24 cellular contexts compared by ENCODE assay signal in the genomic region with DNA sequence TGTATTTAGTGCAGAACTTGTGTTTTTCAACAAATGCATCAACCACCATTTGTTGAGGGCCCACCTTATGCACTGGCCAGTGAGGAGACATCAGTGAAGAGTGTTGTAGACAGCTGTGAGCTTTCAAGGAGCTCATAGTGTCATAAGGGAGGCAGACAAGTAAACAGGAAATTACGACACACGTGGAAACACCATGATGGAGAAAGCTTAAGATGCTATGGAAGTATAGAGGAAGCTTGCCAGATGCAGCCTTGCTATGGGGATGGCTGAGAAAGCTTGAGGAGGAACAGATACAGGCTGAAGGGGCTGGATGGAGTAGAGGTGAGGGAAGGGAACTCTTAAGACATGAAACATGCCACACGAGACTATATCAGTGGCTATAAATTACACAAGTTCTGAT. TPM values are rescaled to one million over a fixed set of nuclear protein-coding genes. Genes with fewer than 3 reads are reported as not detected.
DNase-seq lines count a peak whose midpoint lies in the region; ATAC-seq, FAIRE-seq and TF ChIP-seq lines count a peak whose summit lies in the region.
"Had no signal": no experiment of that assay in that cellular context is flagged by ENCODE, and none has a peak within 500 bp of the region (broad histone marks: within the 10 kb centered on the region; RNA-seq: fewer than 3 reads in every experiment).

No MANE protein-coding gene starts in this region.

- no TSS peak for BruUV-seq in GM12878 (replicated peaks; lab: Mats Ljungman, UMichigan)

- CTCF ChIA-PET in GM12878 (lab: Yijun Ruan, JAX), result no interaction called here

- no peaks in the 10 kb centered on the region for H3K9me3 ChIP-seq in GM12878 (replicated peaks; ENCODE audit: control insufficient read depth, insufficient read depth, low read length)

- H2AFZ ChIP-seq in GM12878 (ENCODE audit: control insufficient read depth, low read depth, low read length), result no peak overlapping the region

- intact Hi-C loops in GM12878 (cut with micrococcal nuclease; ENCODE audit: unreplicated experiment), result no loop called here

- RAD21 ChIA-PET in GM12878 (lab: Charles Lee; ENCODE audit: unreplicated experiment), result no interaction called here

- no peaks in the 10 kb centered on the region for H3K79me2 ChIP-seq in GM12878 (ENCODE audit: control insufficient read depth, insufficient read depth, low read length)

- peaks cover 9% of the 10 kb centered on the region for H3K36me3 Mint-ChIP-seq in glutamatergic neuron (ENCODE audit: unreplicated experiment)
- no peaks in the 10 kb centered on the region for H3K36me3 Mint-ChIP-seq in activated T-helper 17 cell treated with anti-CD3 and anti-CD28 coated beads, Interleukin-2, amount 50 U/mL, for 72 hours (ENCODE audit: low read depth)

- POLR2A ChIA-PET in GM12878 (lab: Charles Lee), result no interaction called here

- H3K9ac ChIP-seq in GM12878 (ENCODE audit: control insufficient read depth, insufficient read depth, low read length), result no peak overlapping the region

- no peak for TF ChIP-seq CTCF in GM12878 (IDR thresholded peaks at IDR 0.05 in 2 of 3, conservative IDR thresholded peaks at IDR 0.05 in 1 of 3; ENCODE audit: control insufficient read depth in 2 of 3, extremely low read depth in 1 of 3, insufficient read depth in 1 of 3, low read depth in 3 of 3, low read length in 3 of 3)
- TF ChIP-seq CTCF in glutamatergic neuron (IDR thresholded peaks at IDR 0.05; ENCODE audit: partially characterized antibody, unreplicated experiment), result no peak

- FAIRE-seq in GM12878 (lab: Jason Lieb, UNC), result no peak
- FAIRE-seq: endothelial cell of umbilical vein, kidney had no signal

- no peaks in the 10 kb centered on the region for H3K27me3 ChIP-seq in GM12878 (replicated peaks in 1 of 2; ENCODE audit: control insufficient read depth in 2 of 2, insufficient read depth in 2 of 2, low read length in 1 of 2)

- WGBS in GM12878 (ENCODE audit: insufficient coverage, insufficient replicate concordance, low lambda C conversion rate, missing lambda C conversion rate), result 0% methylated on average over 3 of the region's 3 CpGs

- SMC1A ChIA-PET in GM12878 (lab: Charles Lee; ENCODE audit: uncharacterized antibody, unreplicated experiment), result interaction anchor here (1.0 to 1.6 kb wide), 3 partner anchors 31 to 142 kb away, joined by 3 to 4 read pairs (median 3); no protein-coding TSS in a partner anchor

- DNase-seq in AG08395 (ENCODE audit: low spot score) (peak; percentile 10), H4 (ENCODE audit: low spot score) (peak; percentile 20), GM12878 (ENCODE audit: low read depth, low spot score) (no peak), glutamatergic neuron (no peak)
- DNase-seq in activated CD4-positive, alpha-beta T cell treated with anti-CD3 and anti-CD28 coated beads for 1 hour, result no peak
- DNase-seq: activated CD4-positive, alpha-beta T cell treated with anti-CD3 and anti-CD28 coated beads, Interleukin-2, amount 10 ng/mL, durations not matched to agents 24 days and 14 days; activated naive CD4-positive, alpha-beta T cell treated with anti-CD3 and anti-CD28 coated beads, Interleukin-2, amount 50 U/mL, for 16 hours; AML-193; aorta; central memory CD4-positive, alpha-beta T cell; DND-41; dorsolateral prefrontal cortex; KG1; kidney; NCI-H187 treated with DMSO at 0.1 percent for 48 hours; NCI-H345; SHP77; stimulated activated CD4-positive, alpha-beta T cell treated with anti-CD3 and anti-CD28 coated beads, Interleukin-1b, Interleukin-23, amount 100 ng/mL, for 48 hours had no signal

- H3K27ac ChIP-seq in GM12878 (ENCODE audit: control insufficient read depth, insufficient read depth), result no peak overlapping the region
- H3K27ac ChIP-seq: dorsolateral prefrontal cortex, skin epidermis had no signal

- H4K20me1 ChIP-seq in GM12878 (ENCODE audit: control insufficient read depth, insufficient read depth), result no peaks in the 10 kb centered on the region

- H3K4me2 ChIP-seq in GM12878 (ENCODE audit: control insufficient read depth, insufficient read depth), result no peak overlapping the region

- no peak for TF ChIP-seq POLR2A in GM12878 (IDR thresholded peaks at IDR 0.05; ENCODE audit: low read depth, low read length)

- no peak for TF ChIP-seq EP300 in GM12878 (IDR thresholded peaks at IDR 0.05; ENCODE audit: borderline replicate concordance in 1 of 2, control insufficient read depth in 1 of 2, low read depth in 2 of 2, low read length in 2 of 2)

- H3K4me1 ChIP-seq in GM12878 (ENCODE audit: control insufficient read depth, insufficient read depth, low read length), result no peaks in the 10 kb centered on the region

- H3K4me3 ChIP-seq in GM12878, result no peak overlapping the region
- H3K4me3 ChIP-seq: dorsolateral prefrontal cortex, lung, skin epidermis had no signal

- peaks cover 12% of the 10 kb centered on the region for H3K9me3 Mint-ChIP-seq in glutamatergic neuron (ENCODE audit: unreplicated experiment)
- no peaks in the 10 kb centered on the region for H3K9me3 Mint-ChIP-seq in activated T-helper 17 cell treated with anti-CD3 and anti-CD28 coated beads, Interleukin-2, amount 50 U/mL, for 72 hours
- H3K9me3 Mint-ChIP-seq: activated CD4-positive, alpha-beta T cell treated with anti-CD3 and anti-CD28 coated beads, Interleukin-2, amount 10 ng/mL, durations not matched to agents 24 days and 14 days had no signal

- no peak overlapping the region for H3K4me3 Mint-ChIP-seq in glutamatergic neuron (ENCODE audit: unreplicated experiment)
- no peak overlapping the region for H3K4me3 Mint-ChIP-seq in activated T-helper 17 cell treated with anti-CD3 and anti-CD28 coated beads, Interleukin-2, amount 50 U/mL, for 72 hours
- H3K4me3 Mint-ChIP-seq: activated CD4-positive, alpha-beta T cell treated with anti-CD3 and anti-CD28 coated beads, Interleukin-2, amount 10 ng/mL, durations not matched to agents 24 days and 14 days had no signal

- TF ChIP-seq RAD21 in GM12878 (IDR thresholded peaks at IDR 0.05; ENCODE audit: insufficient read depth, low read depth, low read length), result no peak

- no peaks in the 10 kb centered on the region for H3K36me3 ChIP-seq in GM12878 (ENCODE audit: control insufficient read depth in 2 of 2, insufficient read depth in 2 of 2, low read length in 1 of 2)

- ATAC-seq in GM12878 (no peak), GM18498 (IDR thresholded peaks at IDR 0.05; ENCODE audit: unreplicated experiment) (no peak)
- no peak for ATAC-seq in activated T-helper 17 cell treated with anti-CD3 and anti-CD28 coated beads, Interleukin-2, amount 50 U/mL, for 72 hours (replicated peaks)
- ATAC-seq: HCT116 had no signal

- peaks cover 8% of the 10 kb centered on the region for H3K27me3 Mint-ChIP-seq in glutamatergic neuron (ENCODE audit: unreplicated experiment)
- H3K27me3 Mint-ChIP-seq in activated T-helper 17 cell treated with anti-CD3 and anti-CD28 coated beads, Interleukin-2, amount 50 U/mL, for 72 hours, result peaks cover 64% of the 10 kb centered on the region

- in situ Hi-C loops in GM12878 (cut with MboI), result no loop called here

- H3K4me1 Mint-ChIP-seq in glutamatergic neuron (ENCODE audit: low read depth, unreplicated experiment), result peaks cover 25% of the 10 kb centered on the region
- H3K4me1 Mint-ChIP-seq in activated T-helper 17 cell treated with anti-CD3 and anti-CD28 coated beads, Interleukin-2, amount 50 U/mL, for 72 hours, result no peaks in the 10 kb centered on the region
- H3K4me1 Mint-ChIP-seq: activated CD4-positive, alpha-beta T cell treated with anti-CD3 and anti-CD28 coated beads, Interleukin-2, amount 10 ng/mL, durations not matched to agents 24 days and 14 days had no signal

- peak overlapping the region; percentile 99 for H3K27ac Mint-ChIP-seq in glutamatergic neuron (ENCODE audit: unreplicated experiment)
- no peak overlapping the region for H3K27ac Mint-ChIP-seq in activated T-helper 17 cell treated with anti-CD3 and anti-CD28 coated beads, Interleukin-2, amount 50 U/mL, for 72 hours
- H3K27ac Mint-ChIP-seq: activated CD4-positive, alpha-beta T cell treated with anti-CD3 and anti-CD28 coated beads, Interleukin-2, amount 10 ng/mL, durations not matched to agents 24 days and 14 days had no signal

TF ChIP-seq in GM12878, 131 proteins besides CTCF, POLR2A, EP300 and RAD21:
- TF ChIP-seq PAX5 (IDR thresholded peaks at IDR 0.05; ENCODE audit: borderline replicate concordance, low read depth, low read length), result no peak
- TF ChIP-seq YY1 (IDR thresholded peaks at IDR 0.05; ENCODE audit: low read depth, low read length), result no peak
- TF ChIP-seq NFXL1 (IDR thresholded peaks at IDR 0.05; ENCODE audit: borderline replicate concordance), result peak; percentile 62; the same call in 1 of the 2 replicates

RNA-seq across cellular contexts. Expression of a gene that starts 50.8 kb away (rescaled TPM):
- total RNA-seq in H4 (2014; rRNA removed; shearing (Covaris generic)), result 102 and 104 TPM in 2 replicates
- 103 and 104 TPM in 2 replicates for total RNA-seq in GM12878 (2013; cell fraction: nucleolus; rRNA removed)
- total RNA-seq in GM12878 (2014; rRNA removed), result 107 and 108 TPM in 2 replicates
- total RNA-seq in GM12878 (2014; rRNA removed; fragmentation: Illumina TruSeq; extraction: Trizol), result 112 and 123 TPM in 2 replicates
- total RNA-seq in GM12878 (2021), result 89.4 and 91.5 TPM in 2 replicates
- polyA plus RNA-seq in GM12878 (2011; ENCODE audit: low read depth), result 40.4 TPM
- 68.7 and 79.2 TPM in 2 replicates for polyA plus RNA-seq in GM12878 (2011; rRNA removed)
- 35.8 and 50.6 TPM in 2 replicates for polyA plus RNA-seq in GM12878 (2011; cell fraction: cytosol; rRNA removed)
- 64.6 and 78.6 TPM in 2 replicates for polyA plus RNA-seq in GM12878 (2011; cell fraction: nucleus; rRNA removed)
- polyA plus RNA-seq in GM12878 (2012), result 70.4 and 92.1 TPM in 2 replicates
- 106 and 119 TPM in 2 replicates for polyA plus RNA-seq in GM12878 (2014; fragmentation: Illumina TruSeq; extraction: Trizol)
- 100 to 1,000 TPM in 1 of 2 experiments, 10 to 100 TPM in 1; 84.3 to 124 TPM for polyA plus RNA-seq in GM12878 (2014; fragmentation: Nextera tagmentation; extraction: Ambion mirVana)
- 101 and 105 TPM in 2 replicates for polyA plus RNA-seq in GM12878 (2014; rRNA removed)
- 100 to 1,000 TPM; 196 to 199 TPM for polyA plus RNA-seq in GM12878 (2016; fragmentation: Nextera tagmentation; extraction: Ambion mirVana)
- 39.0 and 53.7 TPM in 2 replicates for polyA minus RNA-seq in GM12878 (2011; rRNA and poly(A)+ RNA removed)
- polyA minus RNA-seq in GM12878 (2011; cell fraction: cytosol; rRNA and poly(A)+ RNA removed), result 18.6 and 21.1 TPM in 2 replicates
- polyA minus RNA-seq in GM12878 (2011; cell fraction: nucleus; rRNA and poly(A)+ RNA removed), result 51.1 and 84.2 TPM in 2 replicates
- 78.6 TPM for total RNA-seq in glutamatergic neuron (ENCODE audit: unreplicated experiment)
- 100 to 1,000 TPM in 1 of 2 donors, 10 to 100 TPM in 1; 79.4 to 113 TPM for total RNA-seq in activated T-helper 17 cell treated with anti-CD3 and anti-CD28 coated beads, Interleukin-2, amount 50 U/mL, for 72 hours

Comparison
In these comparisons a context has a peak if more than half of its experiments do, and no peak if none do; other contexts are left out.
1. DNase-seq: peak in AG08395 (single experiment) and H4 (single experiment); none in GM12878 (single experiment), glutamatergic neuron (single experiment) and activated CD4-positive, alpha-beta T cell treated with anti-CD3 and anti-CD28 coated beads for 1 hour (single experiment).